1 cellular context compared by ENCODE assay signal in the genomic region with DNA sequence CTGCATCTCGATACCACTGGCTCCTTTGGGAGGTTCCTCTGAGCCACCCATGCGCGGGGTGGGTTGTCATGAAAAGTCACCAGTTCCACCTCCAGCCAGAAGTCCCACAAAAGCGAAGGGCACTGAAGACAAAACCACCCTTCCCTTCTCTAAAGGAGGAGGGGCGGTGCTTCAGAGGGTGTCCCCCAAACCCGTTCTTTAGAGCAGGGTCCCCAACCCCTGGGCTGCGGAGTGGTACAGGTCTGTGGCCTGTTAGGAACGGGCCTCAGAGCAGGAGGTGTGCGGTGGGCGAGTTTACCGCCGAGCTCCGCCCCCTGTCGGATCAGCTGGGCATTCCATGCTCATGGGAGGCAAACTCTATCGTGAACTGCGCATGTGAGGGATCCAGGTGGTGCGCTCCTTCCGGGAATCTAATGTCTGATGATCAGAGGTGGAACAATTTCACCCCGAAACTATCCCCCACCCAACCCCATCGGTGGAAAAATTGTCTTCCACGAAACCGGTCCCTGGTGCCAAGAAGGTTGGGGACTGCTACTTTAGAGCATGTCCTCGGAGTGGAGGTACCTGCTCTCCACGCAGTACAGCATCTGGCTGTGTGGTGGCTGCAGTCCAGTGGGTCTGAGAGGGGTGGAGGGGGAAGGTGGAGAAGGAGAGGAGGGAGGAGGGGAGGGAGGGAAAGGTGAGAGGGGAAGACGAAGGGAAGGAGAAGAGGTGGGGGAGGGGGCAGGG.
TF ChIP-seq lines count a peak whose summit lies in the region.

No MANE protein-coding gene starts in this region.

TF ChIP-seq in GM12878, 131 proteins besides CTCF, POLR2A, EP300 and RAD21 (continued from another document):
- TF ChIP-seq, protein P1, sequence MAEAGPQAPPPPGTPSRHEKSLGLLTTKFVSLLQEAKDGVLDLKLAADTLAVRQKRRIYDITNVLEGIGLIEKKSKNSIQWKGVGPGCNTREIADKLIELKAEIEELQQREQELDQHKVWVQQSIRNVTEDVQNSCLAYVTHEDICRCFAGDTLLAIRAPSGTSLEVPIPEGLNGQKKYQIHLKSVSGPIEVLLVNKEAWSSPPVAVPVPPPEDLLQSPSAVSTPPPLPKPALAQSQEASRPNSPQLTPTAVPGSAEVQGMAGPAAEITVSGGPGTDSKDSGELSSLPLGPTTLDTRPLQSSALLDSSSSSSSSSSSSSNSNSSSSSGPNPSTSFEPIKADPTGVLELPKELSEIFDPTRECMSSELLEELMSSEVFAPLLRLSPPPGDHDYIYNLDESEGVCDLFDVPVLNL (IDR thresholded peaks at IDR 0.05; ENCODE audit: low read depth, low read length): no peak
- TF ChIP-seq, protein P2, sequence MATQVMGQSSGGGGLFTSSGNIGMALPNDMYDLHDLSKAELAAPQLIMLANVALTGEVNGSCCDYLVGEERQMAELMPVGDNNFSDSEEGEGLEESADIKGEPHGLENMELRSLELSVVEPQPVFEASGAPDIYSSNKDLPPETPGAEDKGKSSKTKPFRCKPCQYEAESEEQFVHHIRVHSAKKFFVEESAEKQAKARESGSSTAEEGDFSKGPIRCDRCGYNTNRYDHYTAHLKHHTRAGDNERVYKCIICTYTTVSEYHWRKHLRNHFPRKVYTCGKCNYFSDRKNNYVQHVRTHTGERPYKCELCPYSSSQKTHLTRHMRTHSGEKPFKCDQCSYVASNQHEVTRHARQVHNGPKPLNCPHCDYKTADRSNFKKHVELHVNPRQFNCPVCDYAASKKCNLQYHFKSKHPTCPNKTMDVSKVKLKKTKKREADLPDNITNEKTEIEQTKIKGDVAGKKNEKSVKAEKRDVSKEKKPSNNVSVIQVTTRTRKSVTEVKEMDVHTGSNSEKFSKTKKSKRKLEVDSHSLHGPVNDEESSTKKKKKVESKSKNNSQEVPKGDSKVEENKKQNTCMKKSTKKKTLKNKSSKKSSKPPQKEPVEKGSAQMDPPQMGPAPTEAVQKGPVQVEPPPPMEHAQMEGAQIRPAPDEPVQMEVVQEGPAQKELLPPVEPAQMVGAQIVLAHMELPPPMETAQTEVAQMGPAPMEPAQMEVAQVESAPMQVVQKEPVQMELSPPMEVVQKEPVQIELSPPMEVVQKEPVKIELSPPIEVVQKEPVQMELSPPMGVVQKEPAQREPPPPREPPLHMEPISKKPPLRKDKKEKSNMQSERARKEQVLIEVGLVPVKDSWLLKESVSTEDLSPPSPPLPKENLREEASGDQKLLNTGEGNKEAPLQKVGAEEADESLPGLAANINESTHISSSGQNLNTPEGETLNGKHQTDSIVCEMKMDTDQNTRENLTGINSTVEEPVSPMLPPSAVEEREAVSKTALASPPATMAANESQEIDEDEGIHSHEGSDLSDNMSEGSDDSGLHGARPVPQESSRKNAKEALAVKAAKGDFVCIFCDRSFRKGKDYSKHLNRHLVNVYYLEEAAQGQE (IDR thresholded peaks at IDR 0.05; ENCODE audit: low read depth, low read length): no peak
- TF ChIP-seq TCF12 (IDR thresholded peaks at IDR 0.05; ENCODE audit: low read depth, low read length): no peak
